ENCODE assay signal across 16 cellular contexts in genomic region chr4:1241936-1242505, GRCh38. TPM values are rescaled to one million over a fixed set of nuclear protein-coding genes. Genes with fewer than 3 reads are reported as not detected.
DNase-seq lines count a peak whose midpoint lies in the region; FAIRE-seq and TF ChIP-seq lines count a peak whose summit lies in the region.
"Had no signal": no experiment of that assay in that cellular context is flagged by ENCODE, and none has a peak within 500 bp of the region (broad histone marks: within the 10 kb centered on the region; RNA-seq: fewer than 3 reads in every experiment).

No MANE protein-coding gene starts in this region.

- no peak overlapping the region for H2AFZ ChIP-seq in H1 (ENCODE audit: low read length)

- H3K14ac ChIP-seq in H1 (ENCODE audit: insufficient read length): no peak overlapping the region

- POLR2A ChIA-PET in H1 (lab: Charles Lee; ENCODE audit: partially characterized antibody): interaction anchor here (0.9 to 1.2 kb wide), 2 partner anchors 25 to 55 kb away, joined by 4 read pairs; no protein-coding TSS in a partner anchor

- H3K4me3 ChIP-seq in H1 (ENCODE audit: extremely low read depth in 1 of 4, insufficient read depth in 2 of 4, low read depth in 3 of 4, low read length in 4 of 4) (no peak overlapping the region), liver (ENCODE audit: low read depth in 1 of 3, low read length in 3 of 3) (no peak overlapping the region), tibial artery (no peak overlapping the region)
- H3K4me3 ChIP-seq: A549, tibial nerve had no signal

- peaks cover 23 to 50% of the 10 kb centered on the region in 2 experiments for H4K20me1 ChIP-seq in H1 (replicated peaks in 1 of 2; ENCODE audit: control insufficient read depth in 1 of 2, insufficient read depth in 2 of 2, low read length in 2 of 2)

- no peaks in the 10 kb centered on the region for H3K36me3 Mint-ChIP-seq in activated naive CD4-positive, alpha-beta T cell treated with anti-CD3 and anti-CD28 coated beads, Interleukin-2, amount 50 U/mL, for 24 hours
- no peaks in the 10 kb centered on the region for H3K36me3 Mint-ChIP-seq in type B pancreatic cell

- H2AK5ac ChIP-seq in H1 (ENCODE audit: low read depth, low read length): no peak overlapping the region

- no peak overlapping the region for H3K9ac ChIP-seq in H1 (replicated peaks in 1 of 4; ENCODE audit: extremely low read depth in 1 of 4, low read depth in 3 of 4, low read length in 3 of 4)
- H3K9ac ChIP-seq in liver (ENCODE audit: low read depth in 1 of 2, low read length in 2 of 2): no peak overlapping the region

- no peaks in the 10 kb centered on the region for H3K9me3 ChIP-seq in H1 (ENCODE audit: insufficient read depth in 2 of 2, low read depth in 1 of 2, low read length in 1 of 2)
- H3K9me3 ChIP-seq in liver (ENCODE audit: control insufficient read depth in 4 of 4, low read length in 3 of 4): no peaks in the 10 kb centered on the region
- H3K9me3 ChIP-seq in tibial artery: no peaks in the 10 kb centered on the region
- H3K9me3 ChIP-seq: A549, tibial nerve had no signal

- peaks cover 29% of the 10 kb centered on the region; the same call in 1 of the 2 replicates for H3K79me1 ChIP-seq in H1 (ENCODE audit: low read depth, low read length)

- H3K4ac ChIP-seq in H1 (replicated peaks; ENCODE audit: insufficient read length, low read depth, low read length): no peak overlapping the region

- H3K4me2 ChIP-seq in H1 (ENCODE audit: insufficient read depth in 1 of 2, low read depth in 2 of 2, low read length in 2 of 2): no peak overlapping the region
- H3K4me2 ChIP-seq: A549 had no signal

- no peak for TF ChIP-seq EP300 in H1 (IDR thresholded peaks at IDR 0.05; ENCODE audit: borderline replicate concordance in 1 of 2, low read depth in 2 of 2, low read length in 2 of 2)

- no peak for FAIRE-seq in H1 (lab: Jason Lieb, UNC)
- FAIRE-seq: A549 had no signal

- TF ChIP-seq CTCF in H1 (IDR thresholded peaks at IDR 0.05; ENCODE audit: control extremely low read depth in 1 of 3, insufficient read depth in 1 of 3, low read depth in 1 of 3, low read length in 3 of 3) (no peak), liver (IDR thresholded peaks at IDR 0.05; ENCODE audit: low read depth, low read length, missing input control) (no peak), tibial artery (IDR thresholded peaks at IDR 0.05) (no peak), type B pancreatic cell (conservative IDR thresholded peaks at IDR 0.05) (no peak)

- peaks cover 2 to 30% (median 11%) of the 10 kb centered on the region in 4 experiments; a peak in 4 of 8 replicates for H3K36me3 ChIP-seq in H1 (ENCODE audit: control insufficient read depth in 2 of 4, insufficient read depth in 4 of 4, low read length in 3 of 4)
- peaks cover 10 to 32% (median 16%) of the 10 kb centered on the region in 4 donors for H3K36me3 ChIP-seq in liver (ENCODE audit: control insufficient read depth in 4 of 4, insufficient read depth in 3 of 4, low read depth in 1 of 4, low read length in 3 of 4)
- peaks cover 19 to 48% (median 34%) of the 10 kb centered on the region in 3 donors for H3K36me3 ChIP-seq in tibial artery

- H3K4me1 ChIP-seq in H1 (replicated peaks in 1 of 4; ENCODE audit: control insufficient read depth in 3 of 4, insufficient read depth in 4 of 4, low read length in 3 of 4) (peaks cover 0 to 8% (median 3%) of the 10 kb centered on the region in 4 experiments; a peak in 5 of 7 replicates), liver (ENCODE audit: control insufficient read depth in 4 of 4, insufficient read depth in 4 of 4, low read length in 3 of 4) (peaks cover 39 to 64% (median 60%) of the 10 kb centered on the region in 4 donors), tibial artery (peaks cover 15 to 61% (median 49%) of the 10 kb centered on the region in 4 donors)

- H3K27ac Mint-ChIP-seq in activated naive CD4-positive, alpha-beta T cell treated with anti-CD3 and anti-CD28 coated beads, Interleukin-2, amount 50 U/mL, for 24 hours: peak overlapping the region; percentile 30
- H3K27ac Mint-ChIP-seq in type B pancreatic cell: no peak overlapping the region
- H3K27ac Mint-ChIP-seq: activated B cell treated with CpG ODN at 0.5 μM for 24 hours had no signal

- no peaks in the 10 kb centered on the region for H3K27me3 Mint-ChIP-seq in activated naive CD4-positive, alpha-beta T cell treated with anti-CD3 and anti-CD28 coated beads, Interleukin-2, amount 50 U/mL, for 24 hours
- H3K27me3 Mint-ChIP-seq in type B pancreatic cell: no peaks in the 10 kb centered on the region
- H3K27me3 Mint-ChIP-seq: activated B cell treated with CpG ODN at 0.5 μM for 24 hours had no signal

- H2BK120ac ChIP-seq in H1 (replicated peaks; ENCODE audit: low read depth, low read length): no peak overlapping the region

- H3K27me3 ChIP-seq in H1 (replicated peaks in 1 of 4; ENCODE audit: control insufficient read depth in 3 of 4, extremely low read depth in 1 of 4, insufficient read depth in 3 of 4, low read length in 3 of 4) (no peaks in the 10 kb centered on the region; a peak in 1 of 7 replicates), liver (ENCODE audit: control insufficient read depth in 4 of 4, insufficient read depth in 4 of 4, low read length in 3 of 4) (no peaks in the 10 kb centered on the region), tibial artery (no peaks in the 10 kb centered on the region)
- H3K27me3 ChIP-seq: brain microvascular endothelial cell, tibial nerve had no signal

- no peak overlapping the region for H4K91ac ChIP-seq in H1 (replicated peaks; ENCODE audit: insufficient read length, low read length)

- no peak overlapping the region for H3K18ac ChIP-seq in H1 (ENCODE audit: extremely low read depth, low read length)

- WGBS in H1 (ENCODE audit: extremely low coverage in 1 of 2, insufficient coverage in 1 of 2, insufficient read length in 1 of 2, insufficient replicate concordance in 2 of 2, low coverage in 1 of 2, low lambda C conversion rate in 2 of 2, missing lambda C conversion rate in 1 of 2), 2 experiments: 88% methylated on average over 18 of the region's 24 CpGs; no CpG with 5 or more reads in 1 of the 2 experiments
- 61% methylated on average over 24 of the region's 24 CpGs for whole genome bisulfite sequencing in liver

- intact Hi-C loops in tibial artery (cut with DNase I; ENCODE audit: low total_unique reads): no loop called here

- H4K5ac ChIP-seq in H1 (ENCODE audit: insufficient read length, low read depth, low read length): no peak overlapping the region

- peaks cover 51% of the 10 kb centered on the region for H3K4me1 Mint-ChIP-seq in activated naive CD4-positive, alpha-beta T cell treated with anti-CD3 and anti-CD28 coated beads, Interleukin-2, amount 50 U/mL, for 24 hours
- peaks cover 25% of the 10 kb centered on the region for H3K4me1 Mint-ChIP-seq in type B pancreatic cell (ENCODE audit: unreplicated experiment)

- H3K23me2 ChIP-seq in H1 (ENCODE audit: low read depth, low read length): 0 out of 2 replicates have a peak, but pooled peaks cover under 1% of the 10 kb centered on the region

- no peak overlapping the region for H2BK20ac ChIP-seq in H1 (ENCODE audit: low read length)

- no peaks in the 10 kb centered on the region for H3K9me3 Mint-ChIP-seq in activated naive CD4-positive, alpha-beta T cell treated with anti-CD3 and anti-CD28 coated beads, Interleukin-2, amount 50 U/mL, for 24 hours
- no peaks in the 10 kb centered on the region for H3K9me3 Mint-ChIP-seq in type B pancreatic cell
- H3K9me3 Mint-ChIP-seq: activated B cell treated with CpG ODN at 0.5 μM for 24 hours, nephron progenitor cell had no signal

- no peak overlapping the region for H3K23ac ChIP-seq in H1 (ENCODE audit: insufficient read length)

- no peak for DNase-seq in activated naive CD4-positive, alpha-beta T cell treated with Interleukin-2 at 50 U/mL for 16 hours
- no peak for DNase-seq in H1 (ENCODE audit: low read depth in 1 of 2, low spot score in 2 of 2)
- peak; percentile 8 to 40 for DNase-seq in tibial artery
- no peak for DNase-seq in globus pallidus (ENCODE audit: low spot score)
- DNase-seq in dedifferentiated amniotic fluid mesenchymal stem cell (ENCODE audit: extremely low spot score): no peak
- no peak for DNase-seq in type B pancreatic cell (ENCODE audit: extremely low spot score, unreplicated experiment)
- DNase-seq: activated B cell treated with CpG ODN at 0.5 μM for 24 hours; activated naive CD4-positive, alpha-beta T cell; brain microvascular endothelial cell; effector CD8-positive, alpha-beta T cell; NCI-H1694; nephron progenitor cell had no signal

- no peak overlapping the region for H3K4me3 Mint-ChIP-seq in activated naive CD4-positive, alpha-beta T cell treated with anti-CD3 and anti-CD28 coated beads, Interleukin-2, amount 50 U/mL, for 24 hours
- no peak overlapping the region for H3K4me3 Mint-ChIP-seq in type B pancreatic cell
- H3K4me3 Mint-ChIP-seq: activated B cell treated with CpG ODN at 0.5 μM for 24 hours, nephron progenitor cell had no signal

- no peak for TF ChIP-seq POLR2A in H1 (IDR thresholded peaks at IDR 0.05; ENCODE audit: control extremely low read depth in 1 of 2, low read depth in 2 of 2, low read length in 2 of 2)

- no peak overlapping the region for H2BK15ac ChIP-seq in H1 (ENCODE audit: low read length)

- no peak overlapping the region for H3K56ac ChIP-seq in H1 (replicated peaks; ENCODE audit: insufficient read length, low read depth, low read length)

- TF ChIP-seq RAD21 in H1 (IDR thresholded peaks at IDR 0.05 in 1 of 2, conservative IDR thresholded peaks at IDR 0.05 in 1 of 2; ENCODE audit: low read depth in 2 of 2, low read length in 2 of 2): no peak
- TF ChIP-seq RAD21 in liver (IDR thresholded peaks at IDR 0.05): no peak

- no peak overlapping the region; the same call in 1 of the 2 replicates for H2BK5ac ChIP-seq in H1 (ENCODE audit: low read depth, low read length)

- no peak overlapping the region for H2BK12ac ChIP-seq in H1 (ENCODE audit: low read depth, low read length)

- no peak overlapping the region for H3K27ac ChIP-seq in H1 (ENCODE audit: low read depth, low read length)
- H3K27ac ChIP-seq in liver (ENCODE audit: low read depth in 1 of 2, low read length in 2 of 2): peak overlapping the region; percentile 43 to 56
- no peak overlapping the region for H3K27ac ChIP-seq in tibial artery
- H3K27ac ChIP-seq: A549, brain microvascular endothelial cell had no signal

- H4K8ac ChIP-seq in H1 (ENCODE audit: extremely low read depth, insufficient read depth, low read length): peak overlapping the region; percentile 57; the same call in 1 of the 2 replicates

- H3K79me2 ChIP-seq in H1 (ENCODE audit: control insufficient read depth in 1 of 2, insufficient read depth in 2 of 2, low read length in 2 of 2): peaks cover 48 to 73% of the 10 kb centered on the region in 2 experiments

- CTCF ChIA-PET in H1 (lab: Charles Lee; ENCODE audit: partially characterized antibody): interaction anchor here (0.6 to 1.0 kb wide), 5 partner anchors 11 to 105 kb away, joined by 3 read pairs; no protein-coding TSS in a partner anchor

RNA-seq across cellular contexts. Expression of gene CTBP1, which starts 6.9 kb away (rescaled TPM):
- 128 and 132 TPM in 2 replicates for total RNA-seq in H1 (2021; fragmentation: NEBNext Ultra II Directional; extraction: Animal tissue kit (Norgen Biotek cat#: 25700))
- polyA plus RNA-seq in H1 (2011; rRNA removed) (185 and 308 TPM in 2 replicates), liver (10 to 100 TPM; 27.5 to 70.4 TPM)
- 211 TPM for polyA plus RNA-seq in H1 (2011; cell fraction: cytosol; rRNA removed)
- 631 TPM for polyA plus RNA-seq in H1 (2011; cell fraction: nucleus; rRNA removed)
- 85.5 to 186 TPM (median 163 TPM) in 4 replicates for polyA plus RNA-seq in H1 (2012, experiment 1 of 2)
- polyA plus RNA-seq in H1 (2012, experiment 2 of 2): 85.3 TPM
- polyA plus RNA-seq in H1 (2013, experiment 1 of 2): 72.7 TPM
- polyA plus RNA-seq in H1 (2013, experiment 2 of 2): 71.3 TPM
- polyA minus RNA-seq in H1 (2011; rRNA and poly(A)+ RNA removed): 83.5 and 84.0 TPM in 2 replicates
- polyA minus RNA-seq in H1 (2011; cell fraction: cytosol; rRNA and poly(A)+ RNA removed): 128 TPM
- 95.0 TPM for polyA minus RNA-seq in H1 (2011; cell fraction: nucleus; rRNA and poly(A)+ RNA removed)
- total RNA-seq in liver (100 to 1,000 TPM in 1 of 2 donors, 10 to 100 TPM in 1; 88.7 to 156 TPM), type B pancreatic cell (ENCODE audit: low replicate concordance) (147 and 165 TPM in 2 replicates)

RNA-seq across cellular contexts. Expression of gene MAEA, which starts 47.7 kb away (rescaled TPM):
- total RNA-seq in H1 (2021; fragmentation: NEBNext Ultra II Directional; extraction: Animal tissue kit (Norgen Biotek cat#: 25700)): 75.3 and 75.8 TPM in 2 replicates
- 133 and 166 TPM in 2 replicates for polyA plus RNA-seq in H1 (2011; rRNA removed)
- polyA plus RNA-seq in H1 (2011; cell fraction: cytosol; rRNA removed): 136 TPM
- 178 TPM for polyA plus RNA-seq in H1 (2011; cell fraction: nucleus; rRNA removed)
- polyA plus RNA-seq in H1 (2012, experiment 1 of 2): 65.1 to 86.6 TPM (median 84.3 TPM) in 4 replicates
- polyA plus RNA-seq in H1 (2012, experiment 2 of 2): 68.5 TPM
- 51.3 TPM for polyA plus RNA-seq in H1 (2013, experiment 1 of 2)
- polyA plus RNA-seq in H1 (2013, experiment 2 of 2): 48.3 TPM
- polyA minus RNA-seq in H1 (2011; rRNA and poly(A)+ RNA removed): 55.7 and 65.9 TPM in 2 replicates
- polyA minus RNA-seq in H1 (2011; cell fraction: cytosol; rRNA and poly(A)+ RNA removed): 67.3 TPM
- 68.6 TPM for polyA minus RNA-seq in H1 (2011; cell fraction: nucleus; rRNA and poly(A)+ RNA removed)
- 10 to 100 TPM; 28.7 to 33.9 TPM for total RNA-seq in liver
- polyA plus RNA-seq in liver: 10 to 100 TPM; 20.9 to 30.9 TPM
- 81.5 and 98.7 TPM in 2 replicates for total RNA-seq in type B pancreatic cell (ENCODE audit: low replicate concordance)

Comparison
In these comparisons a context has a peak if more than half of its experiments do, and no peak if none do; other contexts are left out.
1. DNase-seq: peak in tibial artery (2 of 2); none in activated naive CD4-positive, alpha-beta T cell treated with Interleukin-2 at 50 U/mL for 16 hours (single experiment), H1 (0 of 2), globus pallidus (single experiment), dedifferentiated amniotic fluid mesenchymal stem cell (single experiment) and type B pancreatic cell (single experiment).
2. H3K27ac ChIP-seq: peak in liver (2 of 2); none in H1 (single experiment) and tibial artery (0 of 2).